12 cellular contexts compared by ENCODE assay signal in the genomic region with DNA sequence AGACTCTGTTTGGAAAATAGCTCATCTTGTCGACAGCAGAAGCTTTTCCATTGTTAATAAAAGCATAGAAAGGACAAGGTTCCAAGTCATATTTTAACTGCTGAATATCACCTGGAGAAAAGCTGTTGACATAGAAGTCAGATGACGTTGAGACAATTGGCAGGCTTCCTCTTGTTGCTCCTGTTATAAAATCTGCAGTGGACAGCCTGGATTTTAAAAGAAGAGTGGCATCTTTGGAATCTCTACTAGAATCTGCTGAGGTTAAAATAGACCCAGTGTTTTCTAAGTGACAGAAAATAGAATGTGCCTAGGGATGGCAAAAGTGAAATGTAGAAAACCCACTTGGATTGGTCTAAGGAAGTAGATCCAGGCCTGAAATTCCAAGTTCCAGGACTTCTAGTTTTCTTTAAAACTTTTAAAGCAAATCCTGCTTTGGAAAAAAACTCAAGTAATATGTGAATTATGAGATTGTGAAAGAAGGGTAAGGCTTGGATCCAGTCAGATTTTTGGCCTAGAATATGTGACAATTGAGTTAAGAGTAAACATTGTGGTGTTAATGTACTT. TPM values are rescaled to one million over a fixed set of nuclear protein-coding genes. Genes with fewer than 3 reads are reported as not detected.
DNase-seq lines count a peak whose midpoint lies in the region; ATAC-seq and TF ChIP-seq lines count a peak whose summit lies in the region.
"Had no signal": no experiment of that assay in that cellular context is flagged by ENCODE, and none has a peak within 500 bp of the region (broad histone marks: within the 10 kb centered on the region; RNA-seq: fewer than 3 reads in every experiment).

No MANE protein-coding gene starts in this region.

- no peaks in the 10 kb centered on the region for H3K9me3 ChIP-seq in left ventricle myocardium inferior (replicated peaks)
- no peaks in the 10 kb centered on the region for H3K9me3 ChIP-seq in skeletal muscle tissue (ENCODE audit: control insufficient read depth in 3 of 3, low read length in 3 of 3)
- H3K9me3 ChIP-seq in T-helper 17 cell (ENCODE audit: control insufficient read depth, low read length, poor library complexity, severe bottlenecking): no peaks in the 10 kb centered on the region

- H3K27me3 Mint-ChIP-seq in GM23338 (ENCODE audit: insufficient read depth, low read depth, poor library complexity) (peaks cover 1% of the 10 kb centered on the region), T-helper 17 cell (no peaks in the 10 kb centered on the region)

- H3K9ac ChIP-seq in skeletal muscle tissue (ENCODE audit: low read depth in 1 of 3, low read length in 3 of 3): peak overlapping the region; percentile 27 to 64 (median 51)

- no peak overlapping the region for H2AFZ ChIP-seq in GM23338

- no peak for TF ChIP-seq CTCF in GM23338 (conservative IDR thresholded peaks at IDR 0.05; ENCODE audit: low read depth in 2 of 2)
- no peak for TF ChIP-seq CTCF in VCaP (conservative IDR thresholded peaks at IDR 0.05)
- no peak for TF ChIP-seq CTCF in left ventricle myocardium inferior (IDR thresholded peaks at IDR 0.05; ENCODE audit: borderline replicate concordance)

- no peaks in the 10 kb centered on the region for H3K36me3 ChIP-seq in GM23338 (ENCODE audit: insufficient read depth)
- H3K36me3 ChIP-seq in left ventricle myocardium inferior: no peaks in the 10 kb centered on the region
- H3K36me3 ChIP-seq in skeletal muscle tissue (ENCODE audit: control insufficient read depth in 3 of 3, insufficient read depth in 3 of 3, low read length in 3 of 3): no peaks in the 10 kb centered on the region

- no peaks in the 10 kb centered on the region for H3F3A ChIP-seq in GM23338 (replicated peaks; ENCODE audit: low read depth)

- H3K9me3 Mint-ChIP-seq in GM23338: no peaks in the 10 kb centered on the region

- H3K27me3 ChIP-seq in GM23338 (ENCODE audit: insufficient read depth): no peaks in the 10 kb centered on the region
- H3K27me3 ChIP-seq in left ventricle myocardium inferior (ENCODE audit: low read depth): no peaks in the 10 kb centered on the region
- H3K27me3 ChIP-seq in skeletal muscle tissue (ENCODE audit: control insufficient read depth in 3 of 3, insufficient read depth in 3 of 3, low read length in 3 of 3): no peaks in the 10 kb centered on the region

- H3K36me3 Mint-ChIP-seq in GM23338 (ENCODE audit: low read depth) (no peaks in the 10 kb centered on the region), T-helper 17 cell (ENCODE audit: low read depth) (peaks cover 7% of the 10 kb centered on the region)

- no peaks in the 10 kb centered on the region for H4K20me1 ChIP-seq in GM23338 (replicated peaks; ENCODE audit: insufficient read depth)

- H3K4me1 ChIP-seq in GM23338 (ENCODE audit: insufficient read depth): 0 out of 2 replicates have a peak, but pooled peaks cover 4% of the 10 kb centered on the region
- peaks cover 75% of the 10 kb centered on the region for H3K4me1 ChIP-seq in left ventricle myocardium inferior
- H3K4me1 ChIP-seq in skeletal muscle tissue (ENCODE audit: control insufficient read depth in 3 of 3, insufficient read depth in 3 of 3, low read length in 3 of 3): peaks cover 29 to 39% (median 34%) of the 10 kb centered on the region in 3 donors

- H3K27ac ChIP-seq in GM23338 (ENCODE audit: low read depth): 0 out of 2 replicates have a peak overlapping the region, but pooled peaks have one; percentile 53
- H3K27ac ChIP-seq in VCaP: peak overlapping the region; percentile 71
- peak overlapping the region; percentile 91 for H3K27ac ChIP-seq in left ventricle myocardium inferior (replicated peaks)
- peak overlapping the region; percentile 99 for H3K27ac ChIP-seq in skeletal muscle tissue (ENCODE audit: low read depth, low read length)

- H3K27ac Mint-ChIP-seq in GM23338 (no peak overlapping the region), T-helper 17 cell (no peak overlapping the region)

- DNase-seq in GM23338 (ENCODE audit: low spot score) (peak; percentile 9), left ventricle myocardium inferior (no peak), T-helper 17 cell (no peak), GDM1 (lab: John Stamatoyannopoulos, UW) (no peak), NOMO-1 treated with DMSO at 0.1 percent for 48 hours (lab: John Stamatoyannopoulos, UW; ENCODE audit: unreplicated experiment) (no peak)
- DNase-seq: activated CD4-positive, alpha-beta T cell treated with anti-CD3 and anti-CD28 coated beads for 1 hour; cerebellar nuclear complex; GF-D8; NK-92 treated with Interleukin-12 subunit alpha and Interleukin-12 subunit beta, amount 100 ng/mL, for 24 hours had no signal

- no peaks in the 10 kb centered on the region for H3K9me2 ChIP-seq in GM23338 (ENCODE audit: insufficient read depth)

- H3K79me2 ChIP-seq in GM23338 (replicated peaks; ENCODE audit: insufficient read depth): no peaks in the 10 kb centered on the region

- H3K4me2 ChIP-seq in GM23338: no peak overlapping the region

- H3K4me3 Mint-ChIP-seq in GM23338: no peak overlapping the region
- H3K4me3 Mint-ChIP-seq in T-helper 17 cell: no peak overlapping the region

- H3K4me1 Mint-ChIP-seq in GM23338 (peaks cover 4% of the 10 kb centered on the region; the same call in 2 of the 3 replicates), T-helper 17 cell (peaks cover 8% of the 10 kb centered on the region)

- H3K4me3 ChIP-seq in GM23338: no peak overlapping the region
- no peak overlapping the region for H3K4me3 ChIP-seq in left ventricle myocardium inferior
- H3K4me3 ChIP-seq in skeletal muscle tissue (ENCODE audit: low read length in 3 of 3): no peak overlapping the region

- no peak for ATAC-seq in GM23338
- no peak for ATAC-seq in T-helper 17 cell
- no peak for ATAC-seq in HG03457 (IDR thresholded peaks at IDR 0.05; ENCODE audit: unreplicated experiment)

- intact Hi-C loops in left ventricle myocardium inferior (cut with micrococcal nuclease): loop anchor here (5.0 kb wide), 1 partner anchor 52 kb away; a partner anchor contains a TSS

TF ChIP-seq in GM23338, 12 proteins besides CTCF, POLR2A, EP300 and RAD21:
- TF ChIP-seq ZNF114 (CRISPR knock-in tag; IDR thresholded peaks at IDR 0.05): no peak
- no peak for TF ChIP-seq ZNF331 (CRISPR knock-in tag; IDR thresholded peaks at IDR 0.05; ENCODE audit: low read depth)
- no peak for TF ChIP-seq POLR2AphosphoS5 (IDR thresholded peaks at IDR 0.05; ENCODE audit: low read depth)
- TF ChIP-seq, protein P1, sequence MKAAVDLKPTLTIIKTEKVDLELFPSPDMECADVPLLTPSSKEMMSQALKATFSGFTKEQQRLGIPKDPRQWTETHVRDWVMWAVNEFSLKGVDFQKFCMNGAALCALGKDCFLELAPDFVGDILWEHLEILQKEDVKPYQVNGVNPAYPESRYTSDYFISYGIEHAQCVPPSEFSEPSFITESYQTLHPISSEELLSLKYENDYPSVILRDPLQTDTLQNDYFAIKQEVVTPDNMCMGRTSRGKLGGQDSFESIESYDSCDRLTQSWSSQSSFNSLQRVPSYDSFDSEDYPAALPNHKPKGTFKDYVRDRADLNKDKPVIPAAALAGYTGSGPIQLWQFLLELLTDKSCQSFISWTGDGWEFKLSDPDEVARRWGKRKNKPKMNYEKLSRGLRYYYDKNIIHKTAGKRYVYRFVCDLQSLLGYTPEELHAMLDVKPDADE (IDR thresholded peaks at IDR 0.05): no peak

RNA-seq across cellular contexts. Expression of a gene that starts 53.6 kb away (rescaled TPM):
- 2.6 and 3.8 TPM in 2 replicates for total RNA-seq in GM23338 (2014; rRNA removed; shearing (Covaris generic))
- 11.8 and 12.2 TPM in 2 replicates for polyA plus RNA-seq in GM23338 (2016; fragmentation: Nextera tagmentation; extraction: Ambion mirVana)
- total RNA-seq in left ventricle myocardium inferior (391 TPM), skeletal muscle tissue (24.5 TPM), T-helper 17 cell (1 to 10 TPM in 1 of 2 donors, under 1 TPM in 1; 0.90 to 4.5 TPM)

RNA-seq across cellular contexts. Expression of a gene that starts 55.4 kb away (rescaled TPM):
- total RNA-seq in GM23338 (2014; rRNA removed; shearing (Covaris generic)): 7.5 TPM in 2 replicates
- polyA plus RNA-seq in GM23338 (2016; fragmentation: Nextera tagmentation; extraction: Ambion mirVana): 3.4 and 4.6 TPM in 2 replicates
- total RNA-seq in left ventricle myocardium inferior: 11.2 TPM
- 19.8 TPM for total RNA-seq in skeletal muscle tissue
- total RNA-seq in T-helper 17 cell: 10 to 100 TPM; 11.8 to 14.7 TPM

Comparison
In these comparisons a context has a peak if more than half of its experiments do, and no peak if none do; other contexts are left out.
1. RNA of a gene that starts 53.6 kb away (total RNA-seq): 391 TPM in left ventricle myocardium inferior (single experiment); 24.5 TPM in skeletal muscle tissue (single experiment), 0.90 to 4.5 TPM in T-helper 17 cell and 2.6 to 3.8 TPM in GM23338; every median in the first group is over 10 times any median in the second.
2. Peak in every context shown above with its lines, with median percentiles within 50 percentile points of each other: H3K27ac ChIP-seq.